ENCODE assay signal across 8 cellular contexts in the genomic region with DNA sequence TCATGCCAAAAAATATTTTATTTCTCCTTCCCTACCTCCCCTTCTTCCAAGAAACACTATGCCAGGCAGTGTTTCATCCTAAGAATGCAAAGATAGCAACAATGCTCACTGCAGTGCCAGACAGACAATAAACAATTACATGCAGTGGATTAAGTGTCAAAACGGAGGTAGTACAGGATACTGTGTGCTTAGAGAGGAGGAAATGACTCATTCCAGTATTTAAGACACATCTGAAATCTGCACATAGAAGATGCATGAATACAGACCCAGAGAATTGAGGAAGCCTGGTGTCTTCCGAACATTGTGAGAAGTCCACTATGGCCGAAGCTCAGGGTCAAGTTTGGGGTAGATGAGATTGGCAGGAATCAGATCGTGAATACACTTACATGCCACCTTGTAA.
DNase-seq lines count a peak whose midpoint lies in the region; ATAC-seq and TF ChIP-seq lines count a peak whose summit lies in the region.

No MANE protein-coding gene starts in this region.

- DNase-seq in EH (ENCODE audit: low read depth), result peak; percentile 76
- no peak for DNase-seq in WTC11 (ENCODE audit: low spot score)
- no peak for DNase-seq in lower lobe of right lung
- DNase-seq in stimulated activated CD4-positive, alpha-beta T cell treated with anti-CD3 and anti-CD28 coated beads, Interleukin-1b, Interleukin-23, amount 100 ng/mL, for 48 hours, result no peak
- DNase-seq in NCI-H1417 (lab: John Stamatoyannopoulos, UW), result no peak
- no peak for DNase-seq in activated CD8-positive, alpha-beta memory T cell treated with anti-CD3 and anti-CD28 coated beads, Interleukin-2, amount 50 U/mL, for 48 hours

- ATAC-seq in GM21360 (IDR thresholded peaks at IDR 0.05; ENCODE audit: unreplicated experiment), result peak; percentile 61
- ATAC-seq in HG03469 (IDR thresholded peaks at IDR 0.05; ENCODE audit: unreplicated experiment), result peak; percentile 58
- no peak; the same call in 1 of the 2 replicates for ATAC-seq in WTC11
- peak; percentile 76 to 78 for ATAC-seq in lower lobe of right lung

- H3K27ac Mint-ChIP-seq in WTC11, result 0 out of 2 replicates have a peak overlapping the region, but pooled peaks have one; percentile 64

- no peaks in the 10 kb centered on the region for H3K27me3 Mint-ChIP-seq in WTC11 (ENCODE audit: low read depth)

- H3K9me3 Mint-ChIP-seq in WTC11, result peaks cover 10% of the 10 kb centered on the region

- peaks cover 6% of the 10 kb centered on the region for H3K36me3 Mint-ChIP-seq in WTC11

- peaks cover 12% of the 10 kb centered on the region for H3K4me1 ChIP-seq in lower lobe of right lung

- H3K36me3 ChIP-seq in lower lobe of right lung, result peaks cover 9% of the 10 kb centered on the region

- H3K9me3 ChIP-seq in lower lobe of right lung, result no peaks in the 10 kb centered on the region

- intact Hi-C loops in lower lobe of right lung (cut with DNase I), result no loop called here

- no peak overlapping the region for H3K4me3 Mint-ChIP-seq in WTC11

- no peaks in the 10 kb centered on the region for H3K27me3 ChIP-seq in lower lobe of right lung (ENCODE audit: low read depth)

- POLR2A ChIA-PET in WTC11 (lab: Charles Lee), result no interaction called here

- H3K27ac ChIP-seq in lower lobe of right lung, result no peak overlapping the region

- peaks cover 38% of the 10 kb centered on the region for H3K4me1 Mint-ChIP-seq in WTC11

- H3K4me3 ChIP-seq in lower lobe of right lung, result no peak overlapping the region

- CTCF ChIA-PET in WTC11 (lab: Charles Lee), result no interaction called here

- no peak for TF ChIP-seq CTCF in WTC11 (IDR thresholded peaks at IDR 0.05)
- no peak for TF ChIP-seq CTCF in lower lobe of right lung (IDR thresholded peaks at IDR 0.05)

TF ChIP-seq in WTC11, 78 proteins besides CTCF, POLR2A, EP300 and RAD21:
- TF ChIP-seq, protein P1, sequence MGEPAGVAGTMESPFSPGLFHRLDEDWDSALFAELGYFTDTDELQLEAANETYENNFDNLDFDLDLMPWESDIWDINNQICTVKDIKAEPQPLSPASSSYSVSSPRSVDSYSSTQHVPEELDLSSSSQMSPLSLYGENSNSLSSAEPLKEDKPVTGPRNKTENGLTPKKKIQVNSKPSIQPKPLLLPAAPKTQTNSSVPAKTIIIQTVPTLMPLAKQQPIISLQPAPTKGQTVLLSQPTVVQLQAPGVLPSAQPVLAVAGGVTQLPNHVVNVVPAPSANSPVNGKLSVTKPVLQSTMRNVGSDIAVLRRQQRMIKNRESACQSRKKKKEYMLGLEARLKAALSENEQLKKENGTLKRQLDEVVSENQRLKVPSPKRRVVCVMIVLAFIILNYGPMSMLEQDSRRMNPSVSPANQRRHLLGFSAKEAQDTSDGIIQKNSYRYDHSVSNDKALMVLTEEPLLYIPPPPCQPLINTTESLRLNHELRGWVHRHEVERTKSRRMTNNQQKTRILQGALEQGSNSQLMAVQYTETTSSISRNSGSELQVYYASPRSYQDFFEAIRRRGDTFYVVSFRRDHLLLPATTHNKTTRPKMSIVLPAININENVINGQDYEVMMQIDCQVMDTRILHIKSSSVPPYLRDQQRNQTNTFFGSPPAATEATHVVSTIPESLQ (CRISPR knock-in tag; IDR thresholded peaks at IDR 0.05), result no peak
- TF ChIP-seq E2F1 (CRISPR knock-in tag; IDR thresholded peaks at IDR 0.05) (no peak), IRF1 (CRISPR knock-in tag; IDR thresholded peaks at IDR 0.05) (no peak), JAZF1 (CRISPR knock-in tag; IDR thresholded peaks at IDR 0.05) (no peak), CBFB (CRISPR knock-in tag; IDR thresholded peaks at IDR 0.05; ENCODE audit: low read depth) (no peak)
